ENCODE assay signal across 8 cellular contexts in genomic region chr6:28124350-28124970, GRCh38. TPM values are rescaled to one million over a fixed set of nuclear protein-coding genes. Genes with fewer than 3 reads are reported as not detected.
DNase-seq lines count a peak whose midpoint lies in the region; ATAC-seq, FAIRE-seq and TF ChIP-seq lines count a peak whose summit lies in the region.

TSS of gene ZSCAN16 (plus strand) at chr6:28124609. CDS start at chr6:28125444, 835 bp downstream.

- ATAC-seq in HG03045 (IDR thresholded peaks at IDR 0.05; ENCODE audit: unreplicated experiment), result peak; percentile 99

- no peaks in the 10 kb centered on the region for H3K4me1 ChIP-seq in iPS-20b (ENCODE audit: insufficient read depth, low read length)
- H3K4me1 ChIP-seq in skeletal muscle satellite cell (ENCODE audit: control insufficient read depth, insufficient read depth, low read length), result peaks cover 5% of the 10 kb centered on the region

- H3K4me3 ChIP-seq in bronchial epithelial cell (ENCODE audit: low read depth, low read length) (peak within 1 kb of the TSS; percentile 66), iPS-20b (ENCODE audit: low read length) (peak within 1 kb of the TSS; percentile 94), skeletal muscle satellite cell (ENCODE audit: low read length) (peak within 1 kb of the TSS; percentile 73)

- TF ChIP-seq POLR2A in GM18526 (IDR thresholded peaks at IDR 0.05; ENCODE audit: extremely low read depth, insufficient read length), result peak; percentile 76

- H3K27ac ChIP-seq in 22Rv1, result peak within 1 kb of the TSS; percentile 55
- peak within 1 kb of the TSS; percentile 71 for H3K27ac ChIP-seq in VCaP
- no peak within 1 kb of the TSS for H3K27ac ChIP-seq in iPS-20b (ENCODE audit: low read length)

- TF ChIP-seq CTCF in 22Rv1 (IDR thresholded peaks at IDR 0.05), result no peak
- no peak for TF ChIP-seq CTCF in VCaP (conservative IDR thresholded peaks at IDR 0.05)
- TF ChIP-seq CTCF in bronchial epithelial cell (IDR thresholded peaks at IDR 0.05; ENCODE audit: insufficient read depth, low read length, severe bottlenecking), result no peak

- H3K4me2 ChIP-seq in skeletal muscle satellite cell (ENCODE audit: low read length), result peak within 1 kb of the TSS; percentile 80

- FAIRE-seq in bronchial epithelial cell (lab: Jason Lieb, UNC), result no peak

- H3K36me3 ChIP-seq in bronchial epithelial cell (ENCODE audit: control insufficient read depth, insufficient read depth, low read length), result no peaks in the 10 kb centered on the region
- peaks cover 49% of the 10 kb centered on the region for H3K36me3 ChIP-seq in iPS-20b (ENCODE audit: insufficient read depth, low read depth, low read length)
- H3K36me3 ChIP-seq in skeletal muscle satellite cell (ENCODE audit: insufficient read depth, low read length), result peaks cover 23% of the 10 kb centered on the region

- H3K27me3 ChIP-seq in bronchial epithelial cell (ENCODE audit: control insufficient read depth, insufficient read depth, low read length), result no peaks in the 10 kb centered on the region
- no peaks in the 10 kb centered on the region for H3K27me3 ChIP-seq in iPS-20b (ENCODE audit: insufficient read depth, low read length)
- H3K27me3 ChIP-seq in skeletal muscle satellite cell (ENCODE audit: control insufficient read depth, insufficient read depth, low read length), result no peaks in the 10 kb centered on the region

- H3K9ac ChIP-seq in iPS-20b (ENCODE audit: low read depth, low read length), result peak within 1 kb of the TSS; percentile 93
- peak within 1 kb of the TSS; percentile 80 for H3K9ac ChIP-seq in skeletal muscle satellite cell (ENCODE audit: low read depth, low read length)

- DNase-seq in NCI-H2107 treated with DMSO at 0.1 percent for 48 hours (lab: John Stamatoyannopoulos, UW; ENCODE audit: unreplicated experiment), result peak; percentile 36
- peak; percentile 73 for DNase-seq in bronchial epithelial cell (ENCODE audit: low read depth)

- H3K9me3 ChIP-seq in iPS-20b (ENCODE audit: insufficient read depth, low read depth, low read length) (no peaks in the 10 kb centered on the region), skeletal muscle satellite cell (replicated peaks; ENCODE audit: low read length) (no peaks in the 10 kb centered on the region)

RNA-seq across cellular contexts. Expression of gene ZSCAN16, which starts in this region (rescaled TPM):
- total RNA-seq in bronchial epithelial cell, result 9.5 and 11.1 TPM in 2 replicates
- 2.0 and 2.3 TPM in 2 replicates for total RNA-seq in skeletal muscle satellite cell (2012; rRNA removed)
